8 cellular contexts compared by ENCODE assay signal in genomic region chr5:60843693-60844428, GRCh38. TPM values are rescaled to one million over a fixed set of nuclear protein-coding genes. Genes with fewer than 3 reads are reported as not detected.
DNase-seq lines count a peak whose midpoint lies in the region; ATAC-seq and TF ChIP-seq lines count a peak whose summit lies in the region.

TSS of gene ELOVL7 (minus strand) at chr5:60844269. CDS start at chr5:60787397, 56,872 bp downstream.

- H3K36me3 ChIP-seq in esophagus (ENCODE audit: control insufficient read depth in 2 of 2, insufficient read depth in 2 of 2, low read length in 1 of 2), result no peaks in the 10 kb centered on the region

- WGBS in esophagus, 2 donors, result 0 to 1% methylated on average over 73 to 98 of the region's 98 CpGs

- ATAC-seq in GM18519 (IDR thresholded peaks at IDR 0.05; ENCODE audit: low FRiP score, unreplicated experiment), result peak; percentile 87
- ATAC-seq in HG03025 (IDR thresholded peaks at IDR 0.05; ENCODE audit: low FRiP score, unreplicated experiment), result peak; percentile 84

- no peak for TF ChIP-seq CTCF in subcutaneous adipose tissue (IDR thresholded peaks at IDR 0.05; ENCODE audit: low read depth)

- H3K4me3 ChIP-seq in esophagus (ENCODE audit: low read depth in 1 of 2, low read length in 2 of 2), result peak within 1 kb of the TSS; percentile 64 to 69

- no peaks in the 10 kb centered on the region for H3K9me3 ChIP-seq in esophagus (ENCODE audit: control insufficient read depth in 2 of 2, insufficient read depth in 1 of 2, low read depth in 1 of 2, low read length in 1 of 2)

- no peaks in the 10 kb centered on the region for H3K27me3 ChIP-seq in esophagus (ENCODE audit: control insufficient read depth in 1 of 2, insufficient read depth in 2 of 2, low read length in 2 of 2)

- H3K27ac ChIP-seq in esophagus (ENCODE audit: low read depth in 2 of 2, low read length in 1 of 2), result no peak within 1 kb of the TSS

- peak; percentile 74 for DNase-seq in AG20443 (ENCODE audit: low spot score)
- DNase-seq in NCI-H2171 (lab: John Stamatoyannopoulos, UW), result peak; percentile 58
- peak; percentile 51 to 63 for DNase-seq in activated CD4-positive, alpha-beta T cell treated with anti-CD3 and anti-CD28 coated beads, Interleukin-2, amount 50 U/mL, for 48 hours
- DNase-seq in myocyte (ENCODE audit: low read depth), result peak; percentile 33

- H3K4me1 ChIP-seq in esophagus (ENCODE audit: control insufficient read depth in 2 of 2, insufficient read depth in 2 of 2, low read length in 1 of 2), result peaks cover 0 to 5% of the 10 kb centered on the region in 2 donors

RNA-seq across cellular contexts. Expression of gene ELOVL7, which starts in this region (rescaled TPM):
- polyA plus RNA-seq in esophagus, result 1 to 10 TPM; 2.2 to 2.8 TPM
- 0.13 TPM in 1 of 2 replicates, not detected in the other for total RNA-seq in myocyte
- 0.03 TPM for polyA plus RNA-seq in myocyte (2012)
- 10 to 100 TPM in 3 of 4 donors, 1 to 10 TPM in 1; 3.4 to 14.1 (median 12.0) TPM for total RNA-seq in subcutaneous adipose tissue

Comparison
In these comparisons a context has a peak if more than half of its experiments do, and no peak if none do; other contexts are left out.
1. Peak in DNase-seq in myocyte; RNA of the gene not detected or under 1 TPM.